ENCODE assay signal across 1 cellular context in the genomic region with DNA sequence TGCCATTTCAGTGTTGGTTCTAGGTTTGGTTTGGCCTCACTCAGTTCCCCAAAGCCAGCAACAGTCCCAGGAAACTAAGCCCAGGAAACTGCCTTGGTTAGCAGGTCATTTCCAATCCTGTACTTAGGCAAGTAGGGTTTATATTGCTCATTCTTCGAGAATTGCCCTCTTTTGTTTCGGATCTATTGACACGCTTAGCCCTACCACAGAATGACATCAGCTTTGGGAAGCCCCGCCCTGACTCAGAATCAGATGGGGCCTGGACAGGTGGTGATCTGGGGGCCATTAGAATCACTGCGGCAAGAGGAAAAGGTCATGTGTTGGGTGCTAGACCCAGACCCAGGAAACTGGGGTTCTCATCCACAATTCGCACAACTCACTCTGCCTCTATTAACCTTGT.
TF ChIP-seq lines count a peak whose summit lies in the region.

No MANE protein-coding gene starts in this region.

TF ChIP-seq in GM12878, 131 proteins besides CTCF, POLR2A, EP300 and RAD21:
- peak; percentile 17; the same call in 1 of the 2 replicates for TF ChIP-seq JUNB (IDR thresholded peaks at IDR 0.05)
- no peak for TF ChIP-seq FOXK2 (IDR thresholded peaks at IDR 0.05)
